In the genomic region with DNA sequence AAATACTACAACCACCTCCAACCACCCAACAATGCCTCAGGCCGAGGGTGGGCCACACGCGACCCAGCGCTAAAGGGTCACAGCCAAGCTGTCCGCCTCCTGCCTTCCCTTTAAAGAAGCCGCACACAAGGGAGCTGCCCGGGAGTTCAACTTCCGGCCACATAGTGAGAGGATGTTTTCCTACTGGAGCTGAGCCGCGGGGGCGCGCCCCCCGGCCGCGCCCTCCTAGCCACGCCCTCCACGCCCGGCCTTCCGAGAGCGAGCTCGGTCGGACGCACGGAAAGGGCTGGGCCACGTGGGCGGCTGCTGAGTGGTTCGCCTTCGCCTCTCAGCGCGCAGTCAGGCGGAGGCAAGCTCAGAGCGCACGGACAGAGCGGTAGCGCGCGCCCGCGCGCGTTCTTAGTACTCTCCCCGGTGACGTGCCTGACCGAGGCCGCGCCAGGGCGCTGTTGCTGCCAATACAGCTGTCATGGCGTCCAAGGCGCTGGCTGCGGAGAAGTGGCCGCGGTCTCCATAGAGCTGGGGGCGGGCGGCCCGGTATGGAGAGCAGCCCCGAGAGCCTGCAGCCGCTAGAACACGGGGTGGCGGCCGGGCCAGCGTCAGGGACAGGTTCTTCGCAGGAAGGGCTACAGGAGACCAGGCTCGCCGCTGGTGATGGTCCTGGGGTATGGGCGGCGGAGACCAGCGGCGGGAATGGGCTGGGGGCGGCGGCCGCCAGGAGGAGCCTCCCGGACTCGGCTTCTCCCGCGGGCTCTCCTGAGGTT, we compare ENCODE assay signal across 8 cellular contexts. TPM values are rescaled to one million over a fixed set of nuclear protein-coding genes. Genes with fewer than 3 reads are reported as not detected.
DNase-seq lines count a peak whose midpoint lies in the region; ATAC-seq, FAIRE-seq and TF ChIP-seq lines count a peak whose summit lies in the region.

A gene with protein sequence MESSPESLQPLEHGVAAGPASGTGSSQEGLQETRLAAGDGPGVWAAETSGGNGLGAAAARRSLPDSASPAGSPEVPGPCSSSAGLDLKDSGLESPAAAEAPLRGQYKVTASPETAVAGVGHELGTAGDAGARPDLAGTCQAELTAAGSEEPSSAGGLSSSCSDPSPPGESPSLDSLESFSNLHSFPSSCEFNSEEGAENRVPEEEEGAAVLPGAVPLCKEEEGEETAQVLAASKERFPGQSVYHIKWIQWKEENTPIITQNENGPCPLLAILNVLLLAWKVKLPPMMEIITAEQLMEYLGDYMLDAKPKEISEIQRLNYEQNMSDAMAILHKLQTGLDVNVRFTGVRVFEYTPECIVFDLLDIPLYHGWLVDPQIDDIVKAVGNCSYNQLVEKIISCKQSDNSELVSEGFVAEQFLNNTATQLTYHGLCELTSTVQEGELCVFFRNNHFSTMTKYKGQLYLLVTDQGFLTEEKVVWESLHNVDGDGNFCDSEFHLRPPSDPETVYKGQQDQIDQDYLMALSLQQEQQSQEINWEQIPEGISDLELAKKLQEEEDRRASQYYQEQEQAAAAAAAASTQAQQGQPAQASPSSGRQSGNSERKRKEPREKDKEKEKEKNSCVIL (plus strand): TSS at position 446 of the 764 bp plus-strand sequence. CDS start 94 bp downstream, at position 540.

- DNase-seq in H54 (ENCODE audit: insufficient read length, low spot score), result peak; percentile 70
- peak; percentile 90 for DNase-seq in activated T-helper 9 cell treated with anti-CD3 and anti-CD28 coated beads, Interleukin-2, amount 50 U/mL, for 16 hours (ENCODE audit: low read depth)
- peak; percentile 98 for DNase-seq in fibroblast of peridontal ligament (ENCODE audit: extremely low read depth)
- peak; percentile 89 for DNase-seq in natural killer cell
- peak; percentile 92 for DNase-seq in stimulated activated naive CD4-positive, alpha-beta T cell treated with Interleukin-2 at 50 U/mL for 16 hours (lab: John Stamatoyannopoulos, UW)

- peak; percentile 70 for FAIRE-seq in H54 (lab: Jason Lieb, UNC)

- 0 out of 2 replicates have a peak, but pooled peaks cover 3% of the 10 kb centered on the region for H3F3A ChIP-seq in Loucy (ENCODE audit: low read depth)

- peaks cover 10 to 14% of the 10 kb centered on the region in 2 donors for H3K4me1 Mint-ChIP-seq in natural killer cell

- H3K9me2 ChIP-seq in Loucy (replicated peaks; ENCODE audit: low read depth, low read length), result no peaks in the 10 kb centered on the region

- intact Hi-C loops in natural killer cell (cut with micrococcal nuclease), result loop anchor here (1.0 to 5.0 kb wide), 4 partner anchors 22 to 499 kb away; a partner anchor contains a TSS

- peak within 1 kb of the TSS; percentile 87 to 96 for H3K27ac Mint-ChIP-seq in natural killer cell

- peak; percentile 92 to 99 (median 94) for ATAC-seq in natural killer cell

- H4K20me1 ChIP-seq in Loucy (ENCODE audit: insufficient read depth, low read length, poor library complexity, severe bottlenecking), result peaks cover 7% of the 10 kb centered on the region

- no peaks in the 10 kb centered on the region for H3K36me3 Mint-ChIP-seq in natural killer cell

- TF ChIP-seq POLR2A in H54 (IDR thresholded peaks at IDR 0.05; ENCODE audit: low read depth, low read length), result peak; percentile 81
- peak; percentile 84 for TF ChIP-seq POLR2A in Raji (IDR thresholded peaks at IDR 0.05; ENCODE audit: insufficient read depth, low read depth, low read length)

- H3K4me1 ChIP-seq in ES-I3 (ENCODE audit: insufficient read depth, low read length), result peaks cover 7% of the 10 kb centered on the region; the same call in 1 of the 2 replicates
- peaks cover 46% of the 10 kb centered on the region for H3K4me1 ChIP-seq in Loucy (ENCODE audit: insufficient read depth, low read length, poor library complexity, severe bottlenecking)

- peak; percentile 25 for TF ChIP-seq CTCF in Loucy (conservative IDR thresholded peaks at IDR 0.05; ENCODE audit: low read length)
- TF ChIP-seq CTCF in natural killer cell (IDR thresholded peaks at IDR 0.05), result no peak

- H3K27me3 Mint-ChIP-seq in natural killer cell (ENCODE audit: low read depth in 2 of 2), result no peaks in the 10 kb centered on the region

- H3K4me3 ChIP-seq in Loucy (ENCODE audit: low read length, poor library complexity, severe bottlenecking), result peak within 1 kb of the TSS; percentile 82

- H3K4me3 Mint-ChIP-seq in natural killer cell, result no peak within 1 kb of the TSS

- peak within 1 kb of the TSS; percentile 91 for H3K4me2 ChIP-seq in Loucy (ENCODE audit: low read depth, low read length, poor library complexity, severe bottlenecking)

- H3K9ac ChIP-seq in ES-I3 (ENCODE audit: low read depth, low read length), result peak within 1 kb of the TSS; percentile 79
- peak within 1 kb of the TSS; percentile 85 for H3K9ac ChIP-seq in Loucy (ENCODE audit: low read depth, low read length, poor library complexity, severe bottlenecking)

- H3K27me3 ChIP-seq in Loucy (ENCODE audit: insufficient read depth, low read length, poor library complexity, severe bottlenecking), result no peaks in the 10 kb centered on the region

- peak within 1 kb of the TSS; percentile 96 for H2AFZ ChIP-seq in Loucy (ENCODE audit: low read length)

- H3K36me3 ChIP-seq in ES-I3 (ENCODE audit: insufficient read depth, low read length) (no peaks in the 10 kb centered on the region), Loucy (ENCODE audit: insufficient read depth, low read length) (no peaks in the 10 kb centered on the region)

- no peaks in the 10 kb centered on the region for H3K9me3 Mint-ChIP-seq in natural killer cell

- H3K9me3 ChIP-seq in ES-I3 (ENCODE audit: control insufficient read depth, insufficient read depth, low read length) (no peaks in the 10 kb centered on the region), Loucy (ENCODE audit: insufficient read depth, low read depth, low read length) (no peaks in the 10 kb centered on the region)

- H3K79me2 ChIP-seq in Loucy (ENCODE audit: insufficient read depth, low read length), result peaks cover 47% of the 10 kb centered on the region

RNA-seq across cellular contexts. Expression of the gene that starts here (rescaled TPM):
- total RNA-seq in natural killer cell, result 10 to 100 TPM; 16.3 to 18.7 (median 18.3) TPM

Comparison
In these comparisons a context has a peak if more than half of its experiments do, and no peak if none do; other contexts are left out.
1. Peak in every context shown above with its lines: DNase-seq, ATAC-seq and H3K4me3 ChIP-seq.